10 cellular contexts compared by ENCODE assay signal in the genomic region with DNA sequence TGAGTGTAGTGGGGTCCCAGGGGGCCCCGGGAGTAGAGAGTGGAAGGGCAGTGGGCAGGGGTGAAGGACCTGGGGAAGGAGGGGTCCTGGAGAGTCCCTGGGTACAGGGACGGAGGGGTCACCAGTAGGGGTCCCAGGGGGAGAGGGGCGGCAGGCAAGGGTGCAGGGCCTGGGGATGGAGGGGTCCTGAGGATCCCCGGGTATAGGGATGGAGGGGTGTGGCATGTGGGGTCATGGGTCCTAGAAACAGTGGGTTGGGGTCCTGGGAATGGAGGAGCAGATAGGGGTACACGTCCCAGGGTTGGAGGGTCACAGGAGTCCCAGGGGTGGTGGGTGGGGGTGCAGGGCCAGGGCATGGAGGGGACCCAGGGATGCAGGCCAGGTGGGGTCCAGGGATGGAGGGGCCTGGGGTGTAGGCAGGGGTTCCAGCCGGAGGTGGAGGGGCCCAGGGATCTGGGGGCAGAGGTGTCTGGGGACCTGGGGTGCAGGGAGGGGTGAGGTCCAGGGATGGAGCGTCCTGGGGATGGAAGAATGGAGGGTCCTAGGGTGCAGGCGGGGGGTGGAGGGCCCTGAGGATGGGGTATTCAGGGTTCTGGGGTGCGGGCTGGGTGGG. TPM values are rescaled to one million over a fixed set of nuclear protein-coding genes. Genes with fewer than 3 reads are reported as not detected.
A peak's percentile ranks its signal among the peaks of the same experiment; 100 is the strongest.
DNase-seq lines count a peak whose midpoint lies in the region; ATAC-seq and TF ChIP-seq lines count a peak whose summit lies in the region.
"Had no signal": no experiment of that assay in that cellular context is flagged by ENCODE, and none has a peak within 500 bp of the region (broad histone marks: within the 10 kb centered on the region; RNA-seq: fewer than 3 reads in every experiment).

No MANE protein-coding gene starts in this region.

- peaks cover 21% of the 10 kb centered on the region for H3K36me3 Mint-ChIP-seq in neural progenitor cell
- H3K36me3 Mint-ChIP-seq: immature natural killer cell had no signal

- H3K4me3 ChIP-seq in BJ (ENCODE audit: low read depth, low read length): peak overlapping the region; percentile 87
- no peak overlapping the region for H3K4me3 ChIP-seq in MM.1S (ENCODE audit: low read length)
- peak overlapping the region in 55 of 59 donors; percentile 40 to 84 (median 71) for H3K4me3 ChIP-seq in dorsolateral prefrontal cortex
- peak overlapping the region; percentile 65 for H3K4me3 ChIP-seq in neural progenitor cell

- H2AFZ ChIP-seq in MM.1S (ENCODE audit: low read length): no peak overlapping the region
- H2AFZ ChIP-seq in neural progenitor cell (replicated peaks): no peak overlapping the region

- H3K79me2 ChIP-seq in MM.1S (ENCODE audit: low read length): peaks cover 49% of the 10 kb centered on the region
- peaks cover 59% of the 10 kb centered on the region for H3K79me2 ChIP-seq in neural progenitor cell (ENCODE audit: low read depth)

- DNase-seq in BJ (ENCODE audit: low read depth) (no peak), MM.1S (no peak), dorsolateral prefrontal cortex (no peak), neural progenitor cell (ENCODE audit: low spot score) (no peak), NCI-H2107 treated with DMSO at 0.1 percent for 48 hours (lab: John Stamatoyannopoulos, UW; ENCODE audit: unreplicated experiment) (no peak), HPDE6-E6E7 (ENCODE audit: extremely low spot score) (no peak)
- DNase-seq in activated CD4-positive, alpha-beta T cell treated with anti-CD3 and anti-CD28 coated beads for 4 hours: no peak
- DNase-seq: immature natural killer cell, NCI-H2171 treated with DMSO at 0.1 percent for 48 hours had no signal

- H3K9ac ChIP-seq in MM.1S (ENCODE audit: low read length): no peak overlapping the region
- H3K9ac ChIP-seq in neural progenitor cell: no peak overlapping the region

- intact Hi-C loops in dorsolateral prefrontal cortex (cut with DNase I): loop anchor here in 1 of 2 donors (10.0 kb wide), 1 partner anchor 311 kb away; a partner anchor contains a TSS

- H3K27me3 Mint-ChIP-seq in neural progenitor cell (ENCODE audit: insufficient read depth, low read depth): peaks cover 6% of the 10 kb centered on the region

- POLR2A ChIA-PET in BJ (lab: Charles Lee): no interaction called here

- H3K4me1 ChIP-seq in MM.1S (ENCODE audit: low read length) (0 out of 2 replicates have a peak, but pooled peaks cover 5% of the 10 kb centered on the region), neural progenitor cell (peaks cover 11% of the 10 kb centered on the region)

- peaks cover 7% of the 10 kb centered on the region for H3K9me3 Mint-ChIP-seq in neural progenitor cell
- H3K9me3 Mint-ChIP-seq: immature natural killer cell had no signal

- TF ChIP-seq CTCF in BJ (IDR thresholded peaks at IDR 0.05; ENCODE audit: insufficient read depth, low read depth, low read length) (no peak), MM.1S (IDR thresholded peaks at IDR 0.05; ENCODE audit: low read length) (no peak), dorsolateral prefrontal cortex (IDR thresholded peaks at IDR 0.05 in 54 of 56, conservative IDR thresholded peaks at IDR 0.05 in 2 of 56; ENCODE audit: low read depth in 1 of 56, partially characterized antibody in 56 of 56) (no peak), neural progenitor cell (IDR thresholded peaks at IDR 0.05) (no peak)

- CTCF ChIA-PET in BJ (lab: Yijun Ruan, JAX): no interaction called here

- H3K4me3 Mint-ChIP-seq in neural progenitor cell: peak overlapping the region; percentile 82

- H3K27ac ChIP-seq in MM.1S (ENCODE audit: low read length) (no peak overlapping the region), dorsolateral prefrontal cortex (peak overlapping the region in 35 of 59 donors; percentile 53 to 94 (median 84)), neural progenitor cell (no peak overlapping the region)

- H3F3A ChIP-seq in MM.1S (ENCODE audit: insufficient read depth, low read length) (peaks cover 6% of the 10 kb centered on the region), neural progenitor cell (ENCODE audit: low read depth) (peaks cover 8% of the 10 kb centered on the region)

- H3K9me2 ChIP-seq in MM.1S (replicated peaks; ENCODE audit: insufficient read depth, low read length): no peaks in the 10 kb centered on the region

- H3K27me3 ChIP-seq in BJ (ENCODE audit: control insufficient read depth, insufficient read depth, low read length): no peaks in the 10 kb centered on the region
- no peaks in the 10 kb centered on the region for H3K27me3 ChIP-seq in MM.1S (replicated peaks; ENCODE audit: insufficient read depth, low read length)
- no peaks in the 10 kb centered on the region for H3K27me3 ChIP-seq in dorsolateral prefrontal cortex
- no peaks in the 10 kb centered on the region for H3K27me3 ChIP-seq in neural progenitor cell

- no peaks in the 10 kb centered on the region for H3K9me3 ChIP-seq in MM.1S (replicated peaks; ENCODE audit: insufficient read depth, low read length)
- no peaks in the 10 kb centered on the region for H3K9me3 ChIP-seq in neural progenitor cell (ENCODE audit: low read depth)

- no peak overlapping the region for H3K27ac Mint-ChIP-seq in neural progenitor cell

- H4K20me1 ChIP-seq in MM.1S (ENCODE audit: insufficient read depth, low read length) (no peaks in the 10 kb centered on the region), neural progenitor cell (ENCODE audit: low read depth) (peaks cover 29% of the 10 kb centered on the region)

- H3K36me3 ChIP-seq in BJ (ENCODE audit: control insufficient read depth, insufficient read depth, low read length) (peaks cover 2% of the 10 kb centered on the region; the same call in 1 of the 2 replicates), MM.1S (replicated peaks; ENCODE audit: insufficient read depth, low read length) (no peaks in the 10 kb centered on the region), neural progenitor cell (no peaks in the 10 kb centered on the region)

- H3K4me2 ChIP-seq in MM.1S (ENCODE audit: low read depth, low read length): peak overlapping the region; percentile 90; the same call in 1 of the 2 replicates
- peak overlapping the region; percentile 89 for H3K4me2 ChIP-seq in neural progenitor cell

- ATAC-seq in HG02938 (IDR thresholded peaks at IDR 0.05; ENCODE audit: unreplicated experiment): no peak

- peaks cover 13% of the 10 kb centered on the region for H3K4me1 Mint-ChIP-seq in neural progenitor cell

RNA-seq across cellular contexts. Expression of a gene that starts 1.3 kb away (rescaled TPM):
- polyA plus RNA-seq in BJ (2011; rRNA removed): 22.3 and 39.3 TPM in 2 replicates
- polyA minus RNA-seq in BJ (2011; rRNA and poly(A)+ RNA removed): 28.2 and 37.7 TPM in 2 replicates
- total RNA-seq in dorsolateral prefrontal cortex (100 to 1,000 TPM in 118 of 120 experiments, 10 to 100 TPM in 2; 79.8 to 247 (median 161) TPM), neural progenitor cell (ENCODE audit: low replicate concordance) (48.8 and 148 TPM in 2 replicates)

RNA-seq across cellular contexts. Expression of a gene that starts 36.9 kb away (rescaled TPM):
- polyA plus RNA-seq in BJ (2011; rRNA removed): 71.9 and 108 TPM in 2 replicates
- 93.7 and 119 TPM in 2 replicates for polyA minus RNA-seq in BJ (2011; rRNA and poly(A)+ RNA removed)
- total RNA-seq in dorsolateral prefrontal cortex (100 to 1,000 TPM in 32 of 120 experiments, 10 to 100 TPM in 88; 40.9 to 364 (median 77.4) TPM), neural progenitor cell (ENCODE audit: low replicate concordance) (46.0 and 106 TPM in 2 replicates)

Comparison
In these comparisons a context has a peak if more than half of its experiments do, and no peak if none do; other contexts are left out.
1. H3K27ac ChIP-seq: peak in dorsolateral prefrontal cortex (35 of 59); none in MM.1S (single experiment) and neural progenitor cell (single experiment).